Comparison of ENCODE assay signal across 26 cellular contexts in genomic region chr4:48011722-48012121, GRCh38. TPM values are rescaled to one million over a fixed set of nuclear protein-coding genes. Genes with fewer than 3 reads are reported as not detected.
"Had no signal": no experiment of that assay in that cellular context is flagged by ENCODE, and none has a peak within 500 bp of the region (broad histone marks: within the 10 kb centered on the region; RNA-seq: fewer than 3 reads in every experiment).

No MANE protein-coding gene starts in this region.

- H3K9ac ChIP-seq: SK-N-SH had no signal

- H3K27ac ChIP-seq: RWPE1 had no signal

- H3K36me3 Mint-ChIP-seq: IgD-negative memory B cell had no signal

- H3K4me2 ChIP-seq: SK-N-SH had no signal

- ATAC-seq: Panc1, PC-3 had no signal

- H3K27ac Mint-ChIP-seq: IgD-negative memory B cell had no signal

- DNase-seq: KBM-7, MV-4-11, NCI-H1092, NCI-H1105 treated with DMSO at 0.1 percent for 48 hours, NCI-H1417 treated with DMSO at 0.1 percent for 48 hours, NCI-H146, NCI-H1694 treated with DMSO at 0.1 percent for 48 hours, NCI-H1930, NCI-H2081, NCI-H2107, NCI-H226, NCI-H446, NCI-H510A, NCI-H524 treated with DMSO at 0.1 percent for 48 hours, NCI-H69, NCI-H774, PC-3, SHP77, SK-N-SH, T-helper 1 cell had no signal

- H3K9me2 ChIP-seq: SK-N-SH had no signal

RNA-seq across cellular contexts. Expression of gene CNGA1, which starts 4.8 kb away (rescaled TPM):
- total RNA-seq: HT1080, LHCN-M2, MCF 10A had no signal
- polyA plus RNA-seq: IgD-negative memory B cell had no signal

RNA-seq across cellular contexts. Expression of gene NIPAL1, which starts 4.8 kb away (rescaled TPM):
- polyA plus RNA-seq: IgD-negative memory B cell had no signal
